Comparison of ENCODE assay signal across 19 cellular contexts in the genomic region with DNA sequence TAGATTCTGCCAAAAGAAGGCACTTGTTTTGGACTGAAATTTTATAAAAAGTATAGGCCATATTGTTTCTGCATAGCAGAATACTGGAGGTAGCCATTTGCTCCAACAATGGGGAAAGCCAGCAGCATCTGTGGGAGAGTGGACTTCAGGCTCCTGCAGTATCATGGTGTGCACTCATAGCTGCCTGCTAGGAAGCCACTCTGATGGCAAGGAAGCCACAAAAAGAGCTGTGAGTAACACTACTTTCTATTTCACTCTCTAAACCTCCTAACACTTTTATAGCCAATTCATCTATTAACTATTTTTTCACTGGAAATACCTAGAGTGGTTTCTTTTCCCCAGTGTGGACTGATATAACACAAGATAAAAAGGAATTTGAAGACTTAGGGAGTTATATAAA.
DNase-seq lines count a peak whose midpoint lies in the region; ATAC-seq and TF ChIP-seq lines count a peak whose summit lies in the region.
"Had no signal": no experiment of that assay in that cellular context is flagged by ENCODE, and none has a peak within 500 bp of the region (broad histone marks: within the 10 kb centered on the region; RNA-seq: fewer than 3 reads in every experiment).

No MANE protein-coding gene starts in this region.

- no peaks in the 10 kb centered on the region for H3K79me2 ChIP-seq in hepatocyte

- H3K27me3 ChIP-seq in hepatocyte (no peaks in the 10 kb centered on the region), upper lobe of right lung (no peaks in the 10 kb centered on the region)
- H3K27me3 ChIP-seq: BLaER1 treated with 17β-estradiol and CSF1 and Interleukin-3, amounts not matched to agents 10 nM and 100 nM had no signal

- no peak for DNase-seq in activated naive CD4-positive, alpha-beta T cell treated with anti-CD3 and anti-CD28 coated beads, Interleukin-2, amount 50 U/mL, for 72 hours (ENCODE audit: low spot score in 2 of 2)
- DNase-seq in activated naive CD4-positive, alpha-beta T cell treated with Interleukin-2 at 50 U/mL for 16 hours = no peak
- DNase-seq in hepatocyte (ENCODE audit: low spot score) (no peak), upper lobe of right lung (no peak), SHP77 (lab: John Stamatoyannopoulos, UW) (no peak), NCI-H2227 treated with DMSO at 0.1 percent for 48 hours (lab: John Stamatoyannopoulos, UW) (no peak)
- DNase-seq: CD8-positive, alpha-beta memory T cell; DMS79 treated with DMSO at 0.1 percent for 48 hours; H9; KG1; NCI-H1048; NCI-H146; NCI-H2081; NCI-H510A; NCI-H774 had no signal

- H3K4me3 ChIP-seq in hepatocyte (no peak overlapping the region), upper lobe of right lung (no peak overlapping the region)
- H3K4me3 ChIP-seq: BLaER1 treated with 17β-estradiol and CSF1 and Interleukin-3, amounts not matched to agents 10 nM and 100 nM had no signal

- no peak overlapping the region for H3K27ac ChIP-seq in hepatocyte
- no peak overlapping the region for H3K27ac ChIP-seq in upper lobe of right lung
- H3K27ac ChIP-seq: BLaER1 treated with 17β-estradiol and CSF1 and Interleukin-3, amounts not matched to agents 10 nM and 100 nM had no signal

- H3K9me3 ChIP-seq in hepatocyte (ENCODE audit: low read depth) = no peaks in the 10 kb centered on the region
- no peaks in the 10 kb centered on the region for H3K9me3 ChIP-seq in upper lobe of right lung
- H3K9me3 ChIP-seq: BLaER1 treated with 17β-estradiol and CSF1 and Interleukin-3, amounts not matched to agents 10 nM and 100 nM had no signal

- H3K36me3 ChIP-seq in hepatocyte (replicated peaks; ENCODE audit: insufficient read depth, low read depth) (no peaks in the 10 kb centered on the region), upper lobe of right lung (no peaks in the 10 kb centered on the region)
- H3K36me3 ChIP-seq: BLaER1 treated with 17β-estradiol and CSF1 and Interleukin-3, amounts not matched to agents 10 nM and 100 nM had no signal

- no peak overlapping the region for H3K27ac Mint-ChIP-seq in activated naive CD4-positive, alpha-beta T cell treated with anti-CD3 and anti-CD28 coated beads, Interleukin-2, amount 50 U/mL, for 72 hours
- H3K27ac Mint-ChIP-seq: CD8-positive, alpha-beta memory T cell; H9 had no signal

- no peak overlapping the region for H3K4me2 ChIP-seq in hepatocyte
- H3K4me2 ChIP-seq: BLaER1 treated with 17β-estradiol and CSF1 and Interleukin-3, amounts not matched to agents 10 nM and 100 nM had no signal

- TF ChIP-seq CTCF in hepatocyte (IDR thresholded peaks at IDR 0.05; ENCODE audit: poor library complexity) (no peak), upper lobe of right lung (IDR thresholded peaks at IDR 0.05) (no peak)

- no peaks in the 10 kb centered on the region for H3K36me3 Mint-ChIP-seq in activated naive CD4-positive, alpha-beta T cell treated with anti-CD3 and anti-CD28 coated beads, Interleukin-2, amount 50 U/mL, for 72 hours
- H3K36me3 Mint-ChIP-seq: CD8-positive, alpha-beta memory T cell had no signal

- peaks cover 5 to 6% of the 10 kb centered on the region in 2 donors for H3K9me3 Mint-ChIP-seq in activated naive CD4-positive, alpha-beta T cell treated with anti-CD3 and anti-CD28 coated beads, Interleukin-2, amount 50 U/mL, for 72 hours

- H4K20me1 ChIP-seq in hepatocyte (ENCODE audit: insufficient read depth, poor library complexity, severe bottlenecking) = no peaks in the 10 kb centered on the region
- H4K20me1 ChIP-seq: BLaER1 treated with 17β-estradiol and CSF1 and Interleukin-3, amounts not matched to agents 10 nM and 100 nM had no signal

- intact Hi-C loops in upper lobe of right lung (cut with DNase I) = no loop called here

- ATAC-seq in activated naive CD4-positive, alpha-beta T cell treated with anti-CD3 and anti-CD28 coated beads, Interleukin-2, amount 50 U/mL, for 72 hours = peak; percentile 49 to 98
- ATAC-seq in GM19452 (IDR thresholded peaks at IDR 0.05; ENCODE audit: unreplicated experiment) (peak; percentile 48), HG03432 (IDR thresholded peaks at IDR 0.05; ENCODE audit: unreplicated experiment) (peak; percentile 77), upper lobe of right lung (no peak)
- ATAC-seq: HepG2 had no signal

- H3K9me2 ChIP-seq in hepatocyte (replicated peaks; ENCODE audit: insufficient read depth) = no peaks in the 10 kb centered on the region

- H2AFZ ChIP-seq in hepatocyte = no peak overlapping the region

- H3K4me1 ChIP-seq in hepatocyte (ENCODE audit: insufficient read depth) (no peaks in the 10 kb centered on the region), upper lobe of right lung (no peaks in the 10 kb centered on the region)
- H3K4me1 ChIP-seq: BLaER1 treated with 17β-estradiol and CSF1 and Interleukin-3, amounts not matched to agents 10 nM and 100 nM had no signal
